Comparison of ENCODE assay signal across 1 cellular context in the genomic region with DNA sequence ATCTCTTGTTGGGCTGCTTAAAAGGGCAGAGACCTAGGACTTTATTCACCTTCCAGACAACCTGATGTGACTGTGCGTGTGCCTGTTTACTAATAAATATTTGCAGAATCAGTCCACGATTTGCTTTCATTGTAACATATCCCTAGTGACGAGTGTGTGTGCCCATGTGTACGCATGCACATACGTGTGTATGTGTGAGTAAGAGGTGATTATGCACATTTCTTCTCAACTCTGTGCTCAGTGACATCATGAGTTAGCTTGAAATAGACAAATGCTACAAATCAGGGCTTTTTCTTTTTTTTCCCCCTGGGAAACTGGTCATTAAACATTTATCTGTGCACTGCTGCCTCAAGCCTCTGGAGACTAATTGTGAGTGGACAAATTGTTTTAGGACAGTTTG.
TF ChIP-seq lines count a peak whose summit lies in the region.

No MANE protein-coding gene starts in this region.

TF ChIP-seq in GM23338, 12 proteins besides CTCF, POLR2A, EP300 and RAD21 (continued from another document):
- TF ChIP-seq REST (IDR thresholded peaks at IDR 0.05; ENCODE audit: unreplicated experiment): no peak
- TF ChIP-seq ZNF114 (CRISPR knock-in tag; IDR thresholded peaks at IDR 0.05): no peak
- no peak for TF ChIP-seq STAT1 (IDR thresholded peaks at IDR 0.05; ENCODE audit: unreplicated experiment)
- TF ChIP-seq, protein P1, sequence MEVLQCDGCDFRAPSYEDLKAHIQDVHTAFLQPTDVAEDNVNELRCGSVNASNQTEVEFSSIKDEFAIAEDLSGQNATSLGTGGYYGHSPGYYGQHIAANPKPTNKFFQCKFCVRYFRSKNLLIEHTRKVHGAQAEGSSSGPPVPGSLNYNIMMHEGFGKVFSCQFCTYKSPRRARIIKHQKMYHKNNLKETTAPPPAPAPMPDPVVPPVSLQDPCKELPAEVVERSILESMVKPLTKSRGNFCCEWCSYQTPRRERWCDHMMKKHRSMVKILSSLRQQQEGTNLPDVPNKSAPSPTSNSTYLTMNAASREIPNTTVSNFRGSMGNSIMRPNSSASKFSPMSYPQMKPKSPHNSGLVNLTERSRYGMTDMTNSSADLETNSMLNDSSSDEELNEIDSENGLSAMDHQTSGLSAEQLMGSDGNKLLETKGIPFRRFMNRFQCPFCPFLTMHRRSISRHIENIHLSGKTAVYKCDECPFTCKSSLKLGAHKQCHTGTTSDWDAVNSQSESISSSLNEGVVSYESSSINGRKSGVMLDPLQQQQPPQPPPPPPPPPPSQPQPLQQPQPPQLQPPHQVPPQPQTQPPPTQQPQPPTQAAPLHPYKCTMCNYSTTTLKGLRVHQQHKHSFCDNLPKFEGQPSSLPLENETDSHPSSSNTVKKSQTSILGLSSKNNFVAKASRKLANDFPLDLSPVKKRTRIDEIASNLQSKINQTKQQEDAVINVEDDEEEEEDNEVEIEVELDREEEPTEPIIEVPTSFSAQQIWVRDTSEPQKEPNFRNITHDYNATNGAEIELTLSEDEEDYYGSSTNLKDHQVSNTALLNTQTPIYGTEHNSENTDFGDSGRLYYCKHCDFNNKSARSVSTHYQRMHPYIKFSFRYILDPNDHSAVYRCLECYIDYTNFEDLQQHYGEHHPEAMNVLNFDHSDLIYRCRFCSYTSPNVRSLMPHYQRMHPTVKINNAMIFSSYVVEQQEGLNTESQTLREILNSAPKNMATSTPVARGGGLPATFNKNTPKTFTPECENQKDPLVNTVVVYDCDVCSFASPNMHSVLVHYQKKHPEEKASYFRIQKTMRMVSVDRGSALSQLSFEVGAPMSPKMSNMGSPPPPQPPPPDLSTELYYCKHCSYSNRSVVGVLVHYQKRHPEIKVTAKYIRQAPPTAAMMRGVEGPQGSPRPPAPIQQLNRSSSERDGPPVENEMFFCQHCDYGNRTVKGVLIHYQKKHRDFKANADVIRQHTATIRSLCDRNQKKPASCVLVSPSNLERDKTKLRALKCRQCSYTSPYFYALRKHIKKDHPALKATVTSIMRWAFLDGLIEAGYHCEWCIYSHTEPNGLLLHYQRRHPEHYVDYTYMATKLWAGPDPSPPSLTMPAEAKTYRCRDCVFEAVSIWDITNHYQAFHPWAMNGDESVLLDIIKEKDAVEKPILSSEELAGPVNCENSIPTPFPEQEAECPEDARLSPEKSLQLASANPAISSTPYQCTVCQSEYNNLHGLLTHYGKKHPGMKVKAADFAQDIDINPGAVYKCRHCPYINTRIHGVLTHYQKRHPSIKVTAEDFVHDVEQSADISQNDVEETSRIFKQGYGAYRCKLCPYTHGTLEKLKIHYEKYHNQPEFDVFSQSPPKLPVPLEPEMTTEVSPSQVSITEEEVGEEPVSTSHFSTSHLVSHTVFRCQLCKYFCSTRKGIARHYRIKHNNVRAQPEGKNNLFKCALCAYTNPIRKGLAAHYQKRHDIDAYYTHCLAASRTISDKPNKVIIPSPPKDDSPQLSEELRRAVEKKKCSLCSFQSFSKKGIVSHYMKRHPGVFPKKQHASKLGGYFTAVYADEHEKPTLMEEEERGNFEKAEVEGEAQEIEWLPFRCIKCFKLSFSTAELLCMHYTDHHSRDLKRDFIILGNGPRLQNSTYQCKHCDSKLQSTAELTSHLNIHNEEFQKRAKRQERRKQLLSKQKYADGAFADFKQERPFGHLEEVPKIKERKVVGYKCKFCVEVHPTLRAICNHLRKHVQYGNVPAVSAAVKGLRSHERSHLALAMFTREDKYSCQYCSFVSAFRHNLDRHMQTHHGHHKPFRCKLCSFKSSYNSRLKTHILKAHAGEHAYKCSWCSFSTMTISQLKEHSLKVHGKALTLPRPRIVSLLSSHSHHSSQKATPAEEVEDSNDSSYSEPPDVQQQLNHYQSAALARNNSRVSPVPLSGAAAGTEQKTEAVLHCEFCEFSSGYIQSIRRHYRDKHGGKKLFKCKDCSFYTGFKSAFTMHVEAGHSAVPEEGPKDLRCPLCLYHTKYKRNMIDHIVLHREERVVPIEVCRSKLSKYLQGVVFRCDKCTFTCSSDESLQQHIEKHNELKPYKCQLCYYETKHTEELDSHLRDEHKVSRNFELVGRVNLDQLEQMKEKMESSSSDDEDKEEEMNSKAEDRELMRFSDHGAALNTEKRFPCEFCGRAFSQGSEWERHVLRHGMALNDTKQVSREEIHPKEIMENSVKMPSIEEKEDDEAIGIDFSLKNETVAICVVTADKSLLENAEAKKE (CRISPR knock-in tag; IDR thresholded peaks at IDR 0.05): no peak
- no peak for TF ChIP-seq CREB1 (CRISPR knock-in tag; IDR thresholded peaks at IDR 0.05; ENCODE audit: low read depth)
- no peak for TF ChIP-seq EZH2 (IDR thresholded peaks at IDR 0.05; ENCODE audit: low read depth, unreplicated experiment)
- TF ChIP-seq EZH2phosphoT487 (IDR thresholded peaks at IDR 0.05; ENCODE audit: unreplicated experiment): no peak
- TF ChIP-seq ZNF331 (CRISPR knock-in tag; IDR thresholded peaks at IDR 0.05; ENCODE audit: low read depth): no peak
TF ChIP-seq in GM23338: peak in this region for 0.
